Comparison of ENCODE assay signal across 1 cellular context in genomic region chr1:25568090-25568833, GRCh38.
TF ChIP-seq lines count a peak whose summit lies in the region.

No MANE protein-coding gene starts in this region.

TF ChIP-seq in K562, 482 proteins besides CTCF, POLR2A, EP300 and RAD21 (continued from another document):
- TF ChIP-seq ZNF592 (IDR thresholded peaks at IDR 0.05) (0 out of 2 replicates have a peak, but pooled peaks have one; percentile 3), CEBPG (CRISPR knock-in tag; IDR thresholded peaks at IDR 0.05) (0 out of 2 replicates have a peak, but pooled peaks have one; percentile 14), CEBPG (tag; conservative IDR thresholded peaks at IDR 0.05 in 1 of 2, IDR thresholded peaks at IDR 0.05 in 1 of 2) (no peak)
